Comparison of ENCODE assay signal across 9 cellular contexts in the genomic region with DNA sequence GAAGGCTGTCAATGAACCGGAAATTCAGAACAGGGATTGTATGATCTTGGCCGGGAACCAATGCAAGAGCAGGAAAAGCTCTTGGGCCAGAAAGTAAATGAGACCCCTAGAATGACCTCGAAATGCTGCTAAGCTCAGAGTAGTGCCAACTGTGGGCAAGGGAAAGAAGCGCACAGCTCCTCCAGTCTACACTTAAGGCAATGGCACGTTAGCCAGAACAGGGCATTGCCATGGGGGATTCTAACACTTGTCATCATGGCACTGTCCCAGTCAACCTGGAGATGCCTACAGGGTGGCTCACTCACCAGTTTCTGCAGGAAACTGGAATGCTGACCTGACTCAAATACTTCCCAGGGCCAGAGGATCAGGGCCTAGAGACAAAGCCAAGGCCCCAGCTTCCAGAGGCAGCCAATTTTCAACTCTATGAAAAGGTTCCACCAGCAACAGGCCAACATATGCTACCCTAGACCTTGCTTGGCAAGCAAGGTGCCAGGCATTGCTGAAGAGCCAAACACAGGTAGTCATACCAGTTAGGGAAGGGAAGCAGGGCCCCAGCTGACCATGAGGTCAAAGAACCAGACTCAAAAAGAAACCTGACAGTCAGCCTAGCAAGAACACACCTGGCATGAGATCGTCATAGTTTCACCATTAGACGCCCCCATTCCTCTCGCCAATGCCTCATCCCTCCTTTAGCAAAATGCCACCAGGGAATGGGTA. TPM values are rescaled to one million over a fixed set of nuclear protein-coding genes. Genes with fewer than 3 reads are reported as not detected.
DNase-seq lines count a peak whose midpoint lies in the region; ATAC-seq lines count a peak whose summit lies in the region.
"Had no signal": no experiment of that assay in that cellular context is flagged by ENCODE, and none has a peak within 500 bp of the region (broad histone marks: within the 10 kb centered on the region; RNA-seq: fewer than 3 reads in every experiment).

No MANE protein-coding gene starts in this region.

- peak; percentile 59 for DNase-seq in activated CD4-positive, alpha-beta T cell treated with anti-CD3 and anti-CD28 coated beads for 48 hours
- no peak for DNase-seq in activated CD4-positive, alpha-beta T cell treated with anti-CD3 and anti-CD28 coated beads, Interleukin-2, amount 50 U/mL, for 1 hour
- DNase-seq in dermis blood vessel endothelial cell (peak; percentile 89), NCI-H1092 treated with DMSO at 0.1 percent for 48 hours (lab: John Stamatoyannopoulos, UW) (no peak), NCI-H1694 (lab: John Stamatoyannopoulos, UW) (no peak), NCI-H146 treated with DMSO at 0.1 percent for 48 hours (lab: John Stamatoyannopoulos, UW; ENCODE audit: unreplicated experiment) (no peak)
- DNase-seq in stimulated activated naive B cell treated with anti-CD40 and anti-IgM and Interleukin-4, amounts not matched to agents 10 μg/mL and 1 μg/mL and 100 μg/mL, for 72 hours, result peak; percentile 40

- peaks cover 0 to 3% of the 10 kb centered on the region in 2 donors for H3K9me3 Mint-ChIP-seq in stimulated activated naive B cell treated with anti-CD40 and anti-IgM and Interleukin-4, amounts not matched to agents 10 μg/mL and 1 μg/mL and 100 μg/mL, for 72 hours

- no peaks in the 10 kb centered on the region for H3K27me3 Mint-ChIP-seq in stimulated activated naive B cell treated with anti-CD40 and anti-IgM and Interleukin-4, amounts not matched to agents 10 μg/mL and 1 μg/mL and 100 μg/mL, for 72 hours

- ATAC-seq in HG03025 (IDR thresholded peaks at IDR 0.05; ENCODE audit: low FRiP score, unreplicated experiment), result peak; percentile 60
- peak; percentile 74 to 75 for ATAC-seq in stimulated activated naive B cell treated with anti-CD40 and anti-IgM and Interleukin-4, amounts not matched to agents 10 μg/mL and 1 μg/mL and 100 μg/mL, for 72 hours (replicated peaks)
- ATAC-seq: A549 had no signal

- peak overlapping the region; percentile 91 for H3K27ac Mint-ChIP-seq in stimulated activated naive B cell treated with anti-CD40 and anti-IgM and Interleukin-4, amounts not matched to agents 10 μg/mL and 1 μg/mL and 100 μg/mL, for 72 hours

- peaks cover 61 to 89% of the 10 kb centered on the region in 2 donors for H3K4me1 Mint-ChIP-seq in stimulated activated naive B cell treated with anti-CD40 and anti-IgM and Interleukin-4, amounts not matched to agents 10 μg/mL and 1 μg/mL and 100 μg/mL, for 72 hours

- H3K36me3 Mint-ChIP-seq in stimulated activated naive B cell treated with anti-CD40 and anti-IgM and Interleukin-4, amounts not matched to agents 10 μg/mL and 1 μg/mL and 100 μg/mL, for 72 hours, result peaks cover 28 to 42% of the 10 kb centered on the region in 2 donors

- H3K4me3 Mint-ChIP-seq in stimulated activated naive B cell treated with anti-CD40 and anti-IgM and Interleukin-4, amounts not matched to agents 10 μg/mL and 1 μg/mL and 100 μg/mL, for 72 hours, result peak overlapping the region; percentile 11 to 32

RNA-seq across cellular contexts. Expression of gene ARHGAP17, which starts 34.9 kb away (rescaled TPM):
- 59.9 and 81.3 TPM in 2 replicates for total RNA-seq in dermis blood vessel endothelial cell

Comparison
In these comparisons a context has a peak if more than half of its experiments do, and no peak if none do; other contexts are left out.
1. DNase-seq: peak in activated CD4-positive, alpha-beta T cell treated with anti-CD3 and anti-CD28 coated beads for 48 hours (single experiment), dermis blood vessel endothelial cell (single experiment) and stimulated activated naive B cell treated with anti-CD40 and anti-IgM and Interleukin-4, amounts not matched to agents 10 μg/mL and 1 μg/mL and 100 μg/mL, for 72 hours (single experiment); none in activated CD4-positive, alpha-beta T cell treated with anti-CD3 and anti-CD28 coated beads, Interleukin-2, amount 50 U/mL, for 1 hour (single experiment), NCI-H1092 treated with DMSO at 0.1 percent for 48 hours (single experiment), NCI-H1694 (single experiment) and NCI-H146 treated with DMSO at 0.1 percent for 48 hours (single experiment).